ENCODE assay signal across 16 cellular contexts in genomic region chr11:109934151-109934550, GRCh38.
DNase-seq lines count a peak whose midpoint lies in the region; ATAC-seq and TF ChIP-seq lines count a peak whose summit lies in the region.
"Had no signal": no experiment of that assay in that cellular context is flagged by ENCODE, and none has a peak within 500 bp of the region (broad histone marks: within the 10 kb centered on the region; RNA-seq: fewer than 3 reads in every experiment).

No MANE protein-coding gene starts in this region.

- H3K9ac ChIP-seq in Loucy (ENCODE audit: low read depth, low read length, poor library complexity, severe bottlenecking) (no peak overlapping the region), trophoblast cell (ENCODE audit: low read length) (no peak overlapping the region)

- CTCF ChIA-PET in T-cell (lab: Charles Lee): no interaction called here

- H3K4me1 ChIP-seq in GM23338 (ENCODE audit: insufficient read depth) (no peaks in the 10 kb centered on the region), Loucy (ENCODE audit: insufficient read depth, low read length, poor library complexity, severe bottlenecking) (no peaks in the 10 kb centered on the region), trophoblast cell (ENCODE audit: control insufficient read depth in 1 of 2, insufficient read depth in 2 of 2, low read length in 2 of 2) (peaks cover 0 to 4% of the 10 kb centered on the region in 2 experiments)
- H3K4me1 ChIP-seq: HAP-1 had no signal

- no peaks in the 10 kb centered on the region for H3K9me3 ChIP-seq in Loucy (ENCODE audit: insufficient read depth, low read depth, low read length)
- H3K9me3 ChIP-seq in trophoblast cell (ENCODE audit: insufficient read depth, low read depth, low read length): no peaks in the 10 kb centered on the region
- H3K9me3 ChIP-seq: HAP-1 had no signal

- WGBS in trophoblast cell (ENCODE audit: extremely low coverage, insufficient coverage, insufficient read length): no CpG with 5 or more reads among the region's 2 CpGs

- POLR2A ChIA-PET in T-cell (lab: Charles Lee): no interaction called here

- H3K4me3 Mint-ChIP-seq in GM23338 (no peak overlapping the region), T-cell (no peak overlapping the region)
- H3K4me3 Mint-ChIP-seq: CD4-positive, alpha-beta memory T cell; HFFc6 had no signal

- H2BK5ac ChIP-seq in trophoblast cell (ENCODE audit: low read depth, low read length, poor library complexity): no peak overlapping the region

- ATAC-seq in GM23338 (no peak), HG02610 (IDR thresholded peaks at IDR 0.05; ENCODE audit: unreplicated experiment) (no peak), HG03025 (IDR thresholded peaks at IDR 0.05; ENCODE audit: low FRiP score, unreplicated experiment) (no peak), T-cell (replicated peaks in 1 of 4) (no peak)

- no peak overlapping the region for H2BK12ac ChIP-seq in trophoblast cell (ENCODE audit: low read length)

- H3K9me3 Mint-ChIP-seq in GM23338: no peaks in the 10 kb centered on the region
- H3K9me3 Mint-ChIP-seq in T-cell: no peaks in the 10 kb centered on the region
- H3K9me3 Mint-ChIP-seq: HFFc6 had no signal

- H3K36me3 Mint-ChIP-seq in GM23338 (ENCODE audit: low read depth) (no peaks in the 10 kb centered on the region), T-cell (no peaks in the 10 kb centered on the region)
- H3K36me3 Mint-ChIP-seq: CD4-positive, alpha-beta memory T cell had no signal

- H2AFZ ChIP-seq in GM23338: peak overlapping the region; percentile 50; the same call in 1 of the 2 replicates
- H2AFZ ChIP-seq in Loucy (ENCODE audit: low read length): peak overlapping the region; percentile 57; the same call in 1 of the 2 replicates
- no peak overlapping the region for H2AFZ ChIP-seq in trophoblast cell (ENCODE audit: insufficient read depth, low read length, poor library complexity)

- no peak overlapping the region for H4K12ac ChIP-seq in trophoblast cell (ENCODE audit: low read depth, low read length)

- TF ChIP-seq CTCF in GM23338 (conservative IDR thresholded peaks at IDR 0.05; ENCODE audit: low read depth in 2 of 2) (no peak), Loucy (conservative IDR thresholded peaks at IDR 0.05; ENCODE audit: low read length) (no peak)

- H2AK5ac ChIP-seq in trophoblast cell (ENCODE audit: low read length): no peak overlapping the region

- H4K91ac ChIP-seq in trophoblast cell (ENCODE audit: low read depth, low read length): no peak overlapping the region

- H4K8ac ChIP-seq in trophoblast cell (ENCODE audit: low read depth, low read length): no peak overlapping the region

- H3K18ac ChIP-seq in trophoblast cell (ENCODE audit: low read length): no peak overlapping the region

- H3K4me3 ChIP-seq in GM23338: no peak overlapping the region
- H3K4me3 ChIP-seq in Loucy (ENCODE audit: low read length, poor library complexity, severe bottlenecking): no peak overlapping the region
- no peak overlapping the region for H3K4me3 ChIP-seq in trophoblast cell (ENCODE audit: low read depth, low read length)
- H3K4me3 ChIP-seq: HAP-1 had no signal

- no peak overlapping the region for H2BK120ac ChIP-seq in trophoblast cell (ENCODE audit: insufficient read depth, low read length, poor library complexity)

- H4K20me1 ChIP-seq in GM23338 (replicated peaks; ENCODE audit: insufficient read depth) (no peaks in the 10 kb centered on the region), Loucy (ENCODE audit: insufficient read depth, low read length, poor library complexity, severe bottlenecking) (no peaks in the 10 kb centered on the region)

- H3K27me3 Mint-ChIP-seq in GM23338 (ENCODE audit: insufficient read depth, low read depth, poor library complexity): no peaks in the 10 kb centered on the region
- peaks cover 4% of the 10 kb centered on the region in 2 donors for H3K27me3 Mint-ChIP-seq in T-cell

- H3K14ac ChIP-seq in trophoblast cell (ENCODE audit: low read length): no peak overlapping the region

- H3K79me2 ChIP-seq in GM23338 (replicated peaks; ENCODE audit: insufficient read depth) (no peaks in the 10 kb centered on the region), Loucy (ENCODE audit: insufficient read depth, low read length) (no peaks in the 10 kb centered on the region), trophoblast cell (ENCODE audit: control insufficient read depth, insufficient read depth, low read length, poor library complexity) (no peaks in the 10 kb centered on the region)

- H3K9me2 ChIP-seq in GM23338 (ENCODE audit: insufficient read depth): no peaks in the 10 kb centered on the region
- no peaks in the 10 kb centered on the region for H3K9me2 ChIP-seq in Loucy (replicated peaks; ENCODE audit: low read depth, low read length)

- H3K36me3 ChIP-seq in GM23338 (ENCODE audit: insufficient read depth) (no peaks in the 10 kb centered on the region), Loucy (ENCODE audit: insufficient read depth, low read length) (no peaks in the 10 kb centered on the region), trophoblast cell (ENCODE audit: control insufficient read depth in 1 of 2, insufficient read depth in 2 of 2, low read length in 2 of 2) (no peaks in the 10 kb centered on the region)
- H3K36me3 ChIP-seq: HAP-1 had no signal

- H3K27ac Mint-ChIP-seq in GM23338 (no peak overlapping the region), T-cell (no peak overlapping the region)
- H3K27ac Mint-ChIP-seq: CD4-positive, alpha-beta memory T cell; HFFc6 had no signal

- peaks cover 3% of the 10 kb centered on the region for H3K79me1 ChIP-seq in trophoblast cell (ENCODE audit: low read length)

- H3K4ac ChIP-seq in trophoblast cell (ENCODE audit: low read depth, low read length): no peak overlapping the region

- no peak for DNase-seq in GM23338 (ENCODE audit: low spot score)
- peak; percentile 76 to 93 for DNase-seq in trophoblast cell
- DNase-seq in T-cell: no peak
- DNase-seq: C1 segment of cervical spinal cord; Calu3; CD4-positive, alpha-beta memory T cell; COR-L47; DMS53; DMS79 treated with DMSO at 0.1 percent for 48 hours; GF-D8; GOT3; HFFc6 had no signal

- H3K27ac ChIP-seq in GM23338 (ENCODE audit: low read depth) (no peak overlapping the region), trophoblast cell (ENCODE audit: low read depth, low read length) (no peak overlapping the region)

- H3K4me1 Mint-ChIP-seq in GM23338: no peaks in the 10 kb centered on the region
- H3K4me1 Mint-ChIP-seq in T-cell: no peaks in the 10 kb centered on the region
- H3K4me1 Mint-ChIP-seq: CD4-positive, alpha-beta memory T cell had no signal

- no peak overlapping the region for H3K4me2 ChIP-seq in GM23338
- no peak overlapping the region for H3K4me2 ChIP-seq in Loucy (ENCODE audit: low read depth, low read length, poor library complexity, severe bottlenecking)
- no peak overlapping the region for H3K4me2 ChIP-seq in trophoblast cell (ENCODE audit: low read length)

- H3K27me3 ChIP-seq in GM23338 (ENCODE audit: insufficient read depth) (no peaks in the 10 kb centered on the region), Loucy (ENCODE audit: insufficient read depth, low read length, poor library complexity, severe bottlenecking) (no peaks in the 10 kb centered on the region), trophoblast cell (ENCODE audit: insufficient read depth, low read length) (no peaks in the 10 kb centered on the region)

- H3F3A ChIP-seq in GM23338 (replicated peaks; ENCODE audit: low read depth) (no peaks in the 10 kb centered on the region), Loucy (ENCODE audit: low read depth) (no peaks in the 10 kb centered on the region)

- no peak overlapping the region for H3K23ac ChIP-seq in trophoblast cell (ENCODE audit: low read length)

TF ChIP-seq in GM23338, 12 proteins besides CTCF, POLR2A, EP300 and RAD21 (continues in another document):
- TF ChIP-seq REST (IDR thresholded peaks at IDR 0.05; ENCODE audit: unreplicated experiment): no peak
- no peak for TF ChIP-seq ZNF331 (CRISPR knock-in tag; IDR thresholded peaks at IDR 0.05; ENCODE audit: low read depth)

Comparison
In these comparisons a context has a peak if more than half of its experiments do, and no peak if none do; other contexts are left out.
1. DNase-seq: peak in trophoblast cell (2 of 2); none in GM23338 (single experiment) and T-cell (0 of 34).